Comparison of ENCODE assay signal across 1 cellular context in the genomic region with DNA sequence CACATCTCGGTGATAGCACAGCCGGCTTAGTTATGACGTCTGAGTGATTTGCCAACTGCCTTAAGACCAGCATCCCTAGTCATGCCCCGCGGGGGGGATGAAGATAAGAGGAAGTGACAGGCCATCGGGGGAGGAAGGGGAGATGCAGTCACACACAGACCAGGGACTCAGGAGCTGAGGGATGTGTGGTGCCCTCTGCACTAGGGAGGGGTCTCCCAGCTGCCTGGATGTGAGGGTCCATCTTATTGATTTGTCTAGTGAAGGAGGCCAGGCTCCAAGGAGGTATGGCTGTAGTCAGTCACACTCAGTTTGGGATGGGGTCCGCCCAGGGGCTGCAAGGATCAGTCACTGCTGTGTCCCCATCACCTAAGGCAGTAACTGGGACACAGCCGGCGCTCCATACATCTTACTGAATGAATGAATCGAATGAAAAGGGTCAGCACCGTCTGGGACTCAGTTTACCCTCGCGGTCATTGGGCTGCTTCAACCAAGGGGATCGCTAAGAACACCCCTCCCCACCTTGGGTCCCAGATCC.
TF ChIP-seq lines count a peak whose summit lies in the region.

No MANE protein-coding gene starts in this region.

TF ChIP-seq in HCT116, 20 proteins besides CTCF, POLR2A, EP300 and RAD21 (continued from another document):
- TF ChIP-seq, protein P1, sequence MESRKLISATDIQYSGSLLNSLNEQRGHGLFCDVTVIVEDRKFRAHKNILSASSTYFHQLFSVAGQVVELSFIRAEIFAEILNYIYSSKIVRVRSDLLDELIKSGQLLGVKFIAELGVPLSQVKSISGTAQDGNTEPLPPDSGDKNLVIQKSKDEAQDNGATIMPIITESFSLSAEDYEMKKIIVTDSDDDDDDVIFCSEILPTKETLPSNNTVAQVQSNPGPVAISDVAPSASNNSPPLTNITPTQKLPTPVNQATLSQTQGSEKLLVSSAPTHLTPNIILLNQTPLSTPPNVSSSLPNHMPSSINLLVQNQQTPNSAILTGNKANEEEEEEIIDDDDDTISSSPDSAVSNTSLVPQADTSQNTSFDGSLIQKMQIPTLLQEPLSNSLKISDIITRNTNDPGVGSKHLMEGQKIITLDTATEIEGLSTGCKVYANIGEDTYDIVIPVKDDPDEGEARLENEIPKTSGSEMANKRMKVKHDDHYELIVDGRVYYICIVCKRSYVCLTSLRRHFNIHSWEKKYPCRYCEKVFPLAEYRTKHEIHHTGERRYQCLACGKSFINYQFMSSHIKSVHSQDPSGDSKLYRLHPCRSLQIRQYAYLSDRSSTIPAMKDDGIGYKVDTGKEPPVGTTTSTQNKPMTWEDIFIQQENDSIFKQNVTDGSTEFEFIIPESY (IDR thresholded peaks at IDR 0.05; ENCODE audit: extremely low read depth, insufficient replicate concordance, low read length) = no peak
- TF ChIP-seq YY1 (IDR thresholded peaks at IDR 0.05; ENCODE audit: extremely low read depth, insufficient replicate concordance, low read depth, low read length) (no peak), ELF1 (IDR thresholded peaks at IDR 0.05; ENCODE audit: borderline replicate concordance, low read depth) (no peak), FOSL1 (IDR thresholded peaks at IDR 0.05; ENCODE audit: low read depth) (no peak), EZH2 (IDR thresholded peaks at IDR 0.05) (no peak), SIN3A (IDR thresholded peaks at IDR 0.05; ENCODE audit: low read depth) (no peak), SRF (IDR thresholded peaks at IDR 0.05; ENCODE audit: low read depth) (no peak), ZNF274 (IDR thresholded peaks at IDR 0.05; ENCODE audit: low read depth, low read length) (no peak), EGR1 (IDR thresholded peaks at IDR 0.05; ENCODE audit: low read depth) (no peak)
- TF ChIP-seq, protein P2, sequence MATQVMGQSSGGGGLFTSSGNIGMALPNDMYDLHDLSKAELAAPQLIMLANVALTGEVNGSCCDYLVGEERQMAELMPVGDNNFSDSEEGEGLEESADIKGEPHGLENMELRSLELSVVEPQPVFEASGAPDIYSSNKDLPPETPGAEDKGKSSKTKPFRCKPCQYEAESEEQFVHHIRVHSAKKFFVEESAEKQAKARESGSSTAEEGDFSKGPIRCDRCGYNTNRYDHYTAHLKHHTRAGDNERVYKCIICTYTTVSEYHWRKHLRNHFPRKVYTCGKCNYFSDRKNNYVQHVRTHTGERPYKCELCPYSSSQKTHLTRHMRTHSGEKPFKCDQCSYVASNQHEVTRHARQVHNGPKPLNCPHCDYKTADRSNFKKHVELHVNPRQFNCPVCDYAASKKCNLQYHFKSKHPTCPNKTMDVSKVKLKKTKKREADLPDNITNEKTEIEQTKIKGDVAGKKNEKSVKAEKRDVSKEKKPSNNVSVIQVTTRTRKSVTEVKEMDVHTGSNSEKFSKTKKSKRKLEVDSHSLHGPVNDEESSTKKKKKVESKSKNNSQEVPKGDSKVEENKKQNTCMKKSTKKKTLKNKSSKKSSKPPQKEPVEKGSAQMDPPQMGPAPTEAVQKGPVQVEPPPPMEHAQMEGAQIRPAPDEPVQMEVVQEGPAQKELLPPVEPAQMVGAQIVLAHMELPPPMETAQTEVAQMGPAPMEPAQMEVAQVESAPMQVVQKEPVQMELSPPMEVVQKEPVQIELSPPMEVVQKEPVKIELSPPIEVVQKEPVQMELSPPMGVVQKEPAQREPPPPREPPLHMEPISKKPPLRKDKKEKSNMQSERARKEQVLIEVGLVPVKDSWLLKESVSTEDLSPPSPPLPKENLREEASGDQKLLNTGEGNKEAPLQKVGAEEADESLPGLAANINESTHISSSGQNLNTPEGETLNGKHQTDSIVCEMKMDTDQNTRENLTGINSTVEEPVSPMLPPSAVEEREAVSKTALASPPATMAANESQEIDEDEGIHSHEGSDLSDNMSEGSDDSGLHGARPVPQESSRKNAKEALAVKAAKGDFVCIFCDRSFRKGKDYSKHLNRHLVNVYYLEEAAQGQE (IDR thresholded peaks at IDR 0.05; ENCODE audit: low read depth) = no peak
